ENCODE assay signal across 22 cellular contexts in genomic region chr16:15031596-15031995, GRCh38. TPM values are rescaled to one million over a fixed set of nuclear protein-coding genes. Genes with fewer than 3 reads are reported as not detected.
DNase-seq lines count a peak whose midpoint lies in the region; ATAC-seq and TF ChIP-seq lines count a peak whose summit lies in the region.
"Had no signal": no experiment of that assay in that cellular context is flagged by ENCODE, and none has a peak within 500 bp of the region (broad histone marks: within the 10 kb centered on the region; RNA-seq: fewer than 3 reads in every experiment).

No MANE protein-coding gene starts in this region.

- H3K9me2 ChIP-seq in Loucy (replicated peaks; ENCODE audit: low read depth, low read length), result no peaks in the 10 kb centered on the region

- CTCF ChIA-PET in RWPE1 (lab: Yijun Ruan, JAX), result no interaction called here

- no peak overlapping the region for H2AFZ ChIP-seq in Loucy (ENCODE audit: low read length)

- intact Hi-C loops in cardiac septum (cut with DNase I), result no loop called here
- intact Hi-C loops in left cardiac atrium (cut with DNase I), result no loop called here
- intact Hi-C loops in dendritic cell treated with granulocyte-macrophage colony-stimulating factor and Interleukin-4, amounts not matched to agents 40 ng/mL and 50 ng/mL, for 4 days (cut with micrococcal nuclease), result no loop called here
- intact Hi-C loops in transverse colon (cut with DNase I; ENCODE audit: low total_unique reads), result loop anchor here (2.0 kb wide), 1 partner anchor 23 kb away; no protein-coding TSS in a partner anchor

- no peak for TF ChIP-seq POLR2A in transverse colon (IDR thresholded peaks at IDR 0.05)

- H3K4me3 ChIP-seq in Loucy (ENCODE audit: low read length, poor library complexity, severe bottlenecking) (no peak overlapping the region), transverse colon (no peak overlapping the region)
- H3K4me3 ChIP-seq: stomach, upper lobe of left lung had no signal

- DNase-seq in cardiac septum (ENCODE audit: low spot score) (peak; percentile 22), left cardiac atrium (no peak), transverse colon (peak; percentile 6), RWPE1 (ENCODE audit: low spot score) (no peak), SW 1271 (lab: John Stamatoyannopoulos, UW) (no peak), SK-N-DZ (ENCODE audit: low spot score) (no peak)
- DNase-seq: activated CD8-positive, alpha-beta memory T cell treated with anti-CD3 and anti-CD28 coated beads, Interleukin-2, amount 50 U/mL, for 48 hours; foreskin melanocyte; GOT3; hippocampal formation; kidney; mammary epithelial cell; NCI-H1436 treated with DMSO at 0.1 percent for 48 hours; NCI-H69; posterior cingulate gyrus; SHP77 treated with DMSO at 0.1 percent for 48 hours; stimulated activated CD4-positive, alpha-beta T cell treated with anti-CD3 and anti-CD28 coated beads, Interleukin-2, amount 100 ng/mL, for 24 hours; stomach; upper lobe of left lung had no signal

- POLR2A ChIA-PET in RWPE1 (lab: Yijun Ruan, JAX; ENCODE audit: low non-redundant PET), result no interaction called here

- in situ Hi-C loops in transverse colon (cut with MboI; ENCODE audit: low pct_ligation_motif_present in 1 of 4, low pct_unique_long_range_greater_than_20kb in 1 of 4, low sequenced_read_pairs in 3 of 4), result no loop called here

- H3K4me3 Mint-ChIP-seq in dendritic cell treated with granulocyte-macrophage colony-stimulating factor and Interleukin-4, amounts not matched to agents 40 ng/mL and 50 ng/mL, for 4 days, result no peak overlapping the region
- H3K4me3 Mint-ChIP-seq: WTC11 had no signal

- H3K27ac ChIP-seq in transverse colon (no peak overlapping the region), RWPE1 (no peak overlapping the region)
- H3K27ac ChIP-seq: stomach, upper lobe of left lung had no signal

- WGBS in transverse colon (ENCODE audit: low coverage in 1 of 2), 2 donors, result 87 to 91% methylated on average over 4 to 8 of the region's 8 CpGs

- H3K9me3 Mint-ChIP-seq in dendritic cell treated with granulocyte-macrophage colony-stimulating factor and Interleukin-4, amounts not matched to agents 40 ng/mL and 50 ng/mL, for 4 days, result no peaks in the 10 kb centered on the region
- H3K9me3 Mint-ChIP-seq: WTC11 had no signal

- TF ChIP-seq CTCF in Loucy (conservative IDR thresholded peaks at IDR 0.05; ENCODE audit: low read length) (no peak), transverse colon (IDR thresholded peaks at IDR 0.05) (no peak), RWPE1 (conservative IDR thresholded peaks at IDR 0.05; ENCODE audit: low read depth) (no peak)

- H3K4me2 ChIP-seq in Loucy (ENCODE audit: low read depth, low read length, poor library complexity, severe bottlenecking), result peak overlapping the region; percentile 24

- no peaks in the 10 kb centered on the region for H3K27me3 ChIP-seq in Loucy (ENCODE audit: insufficient read depth, low read length, poor library complexity, severe bottlenecking)
- no peaks in the 10 kb centered on the region for H3K27me3 ChIP-seq in transverse colon
- H3K27me3 ChIP-seq: stomach, upper lobe of left lung had no signal

- peak overlapping the region; percentile 73 for H3K27ac Mint-ChIP-seq in dendritic cell treated with granulocyte-macrophage colony-stimulating factor and Interleukin-4, amounts not matched to agents 40 ng/mL and 50 ng/mL, for 4 days
- H3K27ac Mint-ChIP-seq: WTC11 had no signal

- H3K4me1 Mint-ChIP-seq in dendritic cell treated with granulocyte-macrophage colony-stimulating factor and Interleukin-4, amounts not matched to agents 40 ng/mL and 50 ng/mL, for 4 days (ENCODE audit: low read depth), result peaks cover 27% of the 10 kb centered on the region

- H3K9me3 ChIP-seq in Loucy (ENCODE audit: insufficient read depth, low read depth, low read length) (no peaks in the 10 kb centered on the region), transverse colon (no peaks in the 10 kb centered on the region)
- H3K9me3 ChIP-seq: stomach, upper lobe of left lung had no signal

- H3K9ac ChIP-seq in Loucy (ENCODE audit: low read depth, low read length, poor library complexity, severe bottlenecking), result no peak overlapping the region

- H3K36me3 Mint-ChIP-seq in dendritic cell treated with granulocyte-macrophage colony-stimulating factor and Interleukin-4, amounts not matched to agents 40 ng/mL and 50 ng/mL, for 4 days (ENCODE audit: low read depth), result peaks cover 96% of the 10 kb centered on the region

- no peaks in the 10 kb centered on the region for H4K20me1 ChIP-seq in Loucy (ENCODE audit: insufficient read depth, low read length, poor library complexity, severe bottlenecking)

- TF ChIP-seq EP300 in transverse colon (IDR thresholded peaks at IDR 0.05; ENCODE audit: low read depth), result no peak

- peaks cover 8% of the 10 kb centered on the region for H3K4me1 ChIP-seq in Loucy (ENCODE audit: insufficient read depth, low read length, poor library complexity, severe bottlenecking)
- no peaks in the 10 kb centered on the region for H3K4me1 ChIP-seq in transverse colon

- H3K79me2 ChIP-seq in Loucy (ENCODE audit: insufficient read depth, low read length), result no peaks in the 10 kb centered on the region

- peaks cover 34% of the 10 kb centered on the region; the same call in 1 of the 2 replicates for H3K36me3 ChIP-seq in Loucy (ENCODE audit: insufficient read depth, low read length)
- peaks cover 0 to 65% (median 31%) of the 10 kb centered on the region in 4 donors for H3K36me3 ChIP-seq in transverse colon

- H3F3A ChIP-seq in Loucy (ENCODE audit: low read depth), result no peaks in the 10 kb centered on the region

- no peak for ATAC-seq in left cardiac atrium
- ATAC-seq: WTC11 had no signal

- no peaks in the 10 kb centered on the region for H3K27me3 Mint-ChIP-seq in dendritic cell treated with granulocyte-macrophage colony-stimulating factor and Interleukin-4, amounts not matched to agents 40 ng/mL and 50 ng/mL, for 4 days

RNA-seq across cellular contexts. Expression of gene NTAN1, which starts 24.3 kb away (rescaled TPM):
- total RNA-seq in cardiac septum (33.6 TPM), left cardiac atrium (10 to 100 TPM; 25.8 to 30.4 TPM), transverse colon (10 to 100 TPM; 44.4 to 76.7 (median 51.0) TPM)
- polyA plus RNA-seq in SK-N-DZ (2014; cell fraction: cytosol; rRNA removed), result 52.0 and 78.7 TPM in 2 replicates
- 40.6 and 49.7 TPM in 2 replicates for polyA plus RNA-seq in SK-N-DZ (2014; cell fraction: nucleus; rRNA removed)

RNA-seq across cellular contexts. Expression of gene PDXDC1, which starts 56.8 kb away (rescaled TPM):
- total RNA-seq in cardiac septum (72.1 TPM), left cardiac atrium (100 to 1,000 TPM in 1 of 2 donors, 10 to 100 TPM in 1; 73.8 to 103 TPM), transverse colon (100 to 1,000 TPM in 3 of 4 donors, 10 to 100 TPM in 1; 95.8 to 162 (median 133) TPM)
- polyA plus RNA-seq in SK-N-DZ (2014; cell fraction: cytosol; rRNA removed), result 32.9 and 35.9 TPM in 2 replicates
- 44.6 and 64.1 TPM in 2 replicates for polyA plus RNA-seq in SK-N-DZ (2014; cell fraction: nucleus; rRNA removed)

Comparison
In these comparisons a context has a peak if more than half of its experiments do, and no peak if none do; other contexts are left out.
1. DNase-seq: peak in cardiac septum (single experiment) and transverse colon (single experiment); none in left cardiac atrium (single experiment), RWPE1 (single experiment), SW 1271 (0 of 2) and SK-N-DZ (single experiment).